31 cellular contexts compared by ENCODE assay signal in genomic region chr6:138277835-138278234, GRCh38. TPM values are rescaled to one million over a fixed set of nuclear protein-coding genes. Genes with fewer than 3 reads are reported as not detected.
"Had no signal": no experiment of that assay in that cellular context is flagged by ENCODE, and none has a peak within 500 bp of the region (broad histone marks: within the 10 kb centered on the region; RNA-seq: fewer than 3 reads in every experiment).

No MANE protein-coding gene starts in this region.

- H3K27me3 Mint-ChIP-seq: activated B cell treated with CpG ODN at 0.5 μM for 24 hours; activated CD4-positive, alpha-beta T cell treated with anti-CD3 and anti-CD28 coated beads, Interleukin-2, amount 10 ng/mL, durations not matched to agents 24 days and 14 days; activated naive CD4-positive, alpha-beta T cell treated with anti-CD3 and anti-CD28 coated beads, Interleukin-2, amount 10 ng/mL, durations not matched to agents 7 days and 5 days; activated naive CD8-positive, alpha-beta T cell treated with anti-CD3 and anti-CD28 coated beads, Interleukin-2, amount 10 ng/mL, durations not matched to agents 7 days and 5 days; activated T-cell treated with anti-CD3 and anti-CD28 coated beads, Interleukin-2, amount 50 U/mL, for 24 hours; brain had no signal

- H3K36me3 Mint-ChIP-seq: activated CD4-positive, alpha-beta memory T cell treated with anti-CD3 and anti-CD28 coated beads for 36 hours; activated naive CD4-positive, alpha-beta T cell treated with anti-CD3 and anti-CD28 coated beads, Interleukin-2, amount 10 ng/mL, durations not matched to agents 7 days and 5 days; activated naive CD4-positive, alpha-beta T cell treated with anti-CD3 and anti-CD28 coated beads, Interleukin-2, amount 50 U/mL, for 72 hours; activated naive CD8-positive, alpha-beta T cell treated with anti-CD3 and anti-CD28 coated beads, Interleukin-2, amount 10 ng/mL, durations not matched to agents 7 days and 5 days had no signal

- H3K27ac Mint-ChIP-seq: activated B cell treated with CpG ODN at 0.5 μM for 24 hours; activated CD4-positive, alpha-beta memory T cell treated with anti-CD3 and anti-CD28 coated beads for 36 hours; activated CD4-positive, alpha-beta T cell treated with anti-CD3 and anti-CD28 coated beads for 36 hours; activated CD4-positive, alpha-beta T cell treated with anti-CD3 and anti-CD28 coated beads, Interleukin-2, amount 10 ng/mL, durations not matched to agents 24 days and 14 days; activated naive CD4-positive, alpha-beta T cell treated with anti-CD3 and anti-CD28 coated beads, Interleukin-2, amount 10 ng/mL, durations not matched to agents 7 days and 5 days; activated naive CD4-positive, alpha-beta T cell treated with anti-CD3 and anti-CD28 coated beads, Interleukin-2, amount 50 U/mL, for 72 hours; activated naive CD8-positive, alpha-beta T cell treated with anti-CD3 and anti-CD28 coated beads, Interleukin-2, amount 10 ng/mL, durations not matched to agents 7 days and 5 days; activated T-cell treated with anti-CD3 and anti-CD28 coated beads, Interleukin-2, amount 50 U/mL, for 24 hours; activated T-cell treated with anti-CD3 and anti-CD28 coated beads, Interleukin-2, amount 50 U/mL, for 72 hours; brain; endodermal cell had no signal

- H3K4me1 Mint-ChIP-seq: activated B cell treated with CpG ODN at 0.5 μM for 24 hours; activated CD4-positive, alpha-beta T cell treated with anti-CD3 and anti-CD28 coated beads for 36 hours; activated CD4-positive, alpha-beta T cell treated with anti-CD3 and anti-CD28 coated beads, Interleukin-2, amount 10 ng/mL, durations not matched to agents 24 days and 14 days; activated naive CD4-positive, alpha-beta T cell treated with anti-CD3 and anti-CD28 coated beads, Interleukin-2, amount 10 ng/mL, durations not matched to agents 7 days and 5 days; activated naive CD8-positive, alpha-beta T cell treated with anti-CD3 and anti-CD28 coated beads, Interleukin-2, amount 10 ng/mL, durations not matched to agents 7 days and 5 days; brain had no signal

- H3K9me3 Mint-ChIP-seq: activated B cell treated with CpG ODN at 0.5 μM for 24 hours; activated CD4-positive, alpha-beta memory T cell treated with anti-CD3 and anti-CD28 coated beads for 36 hours; activated CD4-positive, alpha-beta T cell treated with anti-CD3 and anti-CD28 coated beads, Interleukin-2, amount 10 ng/mL, durations not matched to agents 24 days and 14 days; activated naive CD4-positive, alpha-beta T cell treated with anti-CD3 and anti-CD28 coated beads, Interleukin-2, amount 10 ng/mL, durations not matched to agents 7 days and 5 days; activated naive CD4-positive, alpha-beta T cell treated with anti-CD3 and anti-CD28 coated beads, Interleukin-2, amount 50 U/mL, for 72 hours; activated naive CD8-positive, alpha-beta T cell treated with anti-CD3 and anti-CD28 coated beads, Interleukin-2, amount 10 ng/mL, durations not matched to agents 7 days and 5 days; activated T-cell treated with anti-CD3 and anti-CD28 coated beads, Interleukin-2, amount 50 U/mL, for 24 hours; activated T-cell treated with anti-CD3 and anti-CD28 coated beads, Interleukin-2, amount 50 U/mL, for 72 hours; brain; endodermal cell had no signal

- DNase-seq: activated B cell treated with CpG ODN at 0.5 μM for 24 hours; activated CD4-positive, alpha-beta memory T cell treated with anti-CD3 and anti-CD28 coated beads for 36 hours; activated CD4-positive, alpha-beta T cell treated with anti-CD3 and anti-CD28 coated beads for 36 hours; activated CD4-positive, alpha-beta T cell treated with anti-CD3 and anti-CD28 coated beads, Interleukin-2, amount 10 ng/mL, durations not matched to agents 24 days and 14 days; activated CD8-positive, alpha-beta memory T cell treated with anti-CD3 and anti-CD28 coated beads, Interleukin-2, amount 50 U/mL, for 48 hours; activated gamma-delta T cell; activated naive CD4-positive, alpha-beta T cell; activated naive CD4-positive, alpha-beta T cell treated with anti-CD3 and anti-CD28 coated beads, Interleukin-2, amount 10 ng/mL, durations not matched to agents 7 days and 5 days; activated naive CD8-positive, alpha-beta T cell treated with anti-CD3 and anti-CD28 coated beads, Interleukin-2, amount 10 ng/mL, durations not matched to agents 7 days and 5 days; activated T-cell treated with anti-CD3 and anti-CD28 coated beads for 4 hours; activated T-cell treated with anti-CD3 and anti-CD28 coated beads, Interleukin-2, amount 50 U/mL, for 24 hours; activated T-cell treated with anti-CD3 and anti-CD28 coated beads, Interleukin-2, amount 50 U/mL, for 72 hours; central memory CD4-positive, alpha-beta T cell; cerebellar nuclear complex; colonic mucosa; effector memory CD4-positive, alpha-beta T cell; erythroblast; gastrocnemius medialis; glutamatergic neuron; T-helper 2 cell had no signal

- H3K4me3 Mint-ChIP-seq: activated B cell treated with CpG ODN at 0.5 μM for 24 hours; activated CD4-positive, alpha-beta memory T cell treated with anti-CD3 and anti-CD28 coated beads for 36 hours; activated CD4-positive, alpha-beta T cell treated with anti-CD3 and anti-CD28 coated beads for 36 hours; activated CD4-positive, alpha-beta T cell treated with anti-CD3 and anti-CD28 coated beads, Interleukin-2, amount 10 ng/mL, durations not matched to agents 24 days and 14 days; activated naive CD4-positive, alpha-beta T cell treated with anti-CD3 and anti-CD28 coated beads, Interleukin-2, amount 10 ng/mL, durations not matched to agents 7 days and 5 days; activated naive CD8-positive, alpha-beta T cell treated with anti-CD3 and anti-CD28 coated beads, Interleukin-2, amount 10 ng/mL, durations not matched to agents 7 days and 5 days; activated T-cell treated with anti-CD3 and anti-CD28 coated beads, Interleukin-2, amount 50 U/mL, for 24 hours; activated T-cell treated with anti-CD3 and anti-CD28 coated beads, Interleukin-2, amount 50 U/mL, for 72 hours; brain; endodermal cell had no signal

- H3K27ac ChIP-seq: ascending aorta, breast epithelium, cardiac muscle cell, colonic mucosa, esophagus muscularis mucosa, foreskin keratinocyte, gastrocnemius medialis, heart left ventricle had no signal

RNA-seq across cellular contexts. Expression of gene PBOV1, which starts 59.5 kb away (rescaled TPM):
- total RNA-seq: activated B cell treated with CpG ODN at 0.5 μM for 24 hours; activated CD4-positive, alpha-beta memory T cell treated with anti-CD3 and anti-CD28 coated beads for 36 hours; activated CD4-positive, alpha-beta T cell treated with anti-CD3 and anti-CD28 coated beads for 36 hours; activated CD4-positive, alpha-beta T cell treated with anti-CD3 and anti-CD28 coated beads, Interleukin-2, amount 10 ng/mL, durations not matched to agents 24 days and 14 days; activated naive CD4-positive, alpha-beta T cell treated with anti-CD3 and anti-CD28 coated beads, Interleukin-2, amount 50 U/mL, for 72 hours; activated naive CD8-positive, alpha-beta T cell treated with anti-CD3 and anti-CD28 coated beads, Interleukin-2, amount 10 ng/mL, durations not matched to agents 7 days and 5 days; activated T-cell treated with anti-CD3 and anti-CD28 coated beads, Interleukin-2, amount 50 U/mL, for 72 hours; ascending aorta; breast epithelium; cardiac muscle cell; colonic mucosa; dermis microvascular lymphatic vessel endothelial cell; endodermal cell; esophagus muscularis mucosa; foreskin keratinocyte; gastrocnemius medialis; heart left ventricle; T-helper 1 cell treated with Interleukin-12 subunit alpha and Interleukin-12 subunit beta and Interleukin-4 antibody, amounts not matched to agents 30 ng/mL and 1 ng/mL, for 36 hours had no signal
